ENCODE assay signal across 17 cellular contexts in the genomic region with DNA sequence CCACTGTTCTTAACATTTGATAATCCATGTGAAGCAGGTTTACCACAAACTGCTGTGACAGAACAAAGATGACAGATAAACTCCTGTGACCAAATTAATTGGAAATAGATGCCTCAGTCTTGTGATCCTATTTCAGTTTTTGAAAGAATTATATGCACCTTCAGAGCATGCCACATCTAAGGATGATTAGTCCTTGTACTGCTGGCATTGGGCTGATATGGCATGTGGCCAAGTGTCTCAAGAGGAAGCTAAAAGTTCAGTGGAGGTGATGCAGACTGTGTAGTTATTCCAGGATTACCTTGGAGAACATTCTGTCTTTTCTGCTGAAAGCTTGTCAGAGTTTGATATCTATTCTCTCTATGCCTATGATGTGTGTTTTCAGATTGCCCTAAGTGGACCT.
A peak's percentile ranks its signal among the peaks of the same experiment; 100 is the strongest.
DNase-seq lines count a peak whose midpoint lies in the region; ATAC-seq and TF ChIP-seq lines count a peak whose summit lies in the region.
"Had no signal": no experiment of that assay in that cellular context is flagged by ENCODE, and none has a peak within 500 bp of the region (broad histone marks: within the 10 kb centered on the region; RNA-seq: fewer than 3 reads in every experiment).

No MANE protein-coding gene starts in this region.

- ATAC-seq in psoas muscle: peak in 3 of 4 donors; percentile 78 to 93 (median 81)

- peaks cover 57 to 68% of the 10 kb centered on the region in 2 donors for H3K4me1 Mint-ChIP-seq in immature natural killer cell

- no peak overlapping the region for H3K4me3 Mint-ChIP-seq in immature natural killer cell
- H3K4me3 Mint-ChIP-seq: activated naive CD8-positive, alpha-beta T cell treated with anti-CD3 and anti-CD28 coated beads for 36 hours had no signal

- H3K4me1 ChIP-seq in psoas muscle: peaks cover 6% of the 10 kb centered on the region
- H3K4me1 ChIP-seq: Peyer's patch, sigmoid colon, tibial artery had no signal

- H3K9me3 ChIP-seq in MG63 (no peaks in the 10 kb centered on the region), psoas muscle (no peaks in the 10 kb centered on the region)
- H3K9me3 ChIP-seq: HAP-1, Peyer's patch, sigmoid colon, tibial artery had no signal

- peak overlapping the region in 3 of 6 donors; percentile 17 to 42 (median 35) for H3K27ac Mint-ChIP-seq in immature natural killer cell
- H3K27ac Mint-ChIP-seq: activated naive CD8-positive, alpha-beta T cell treated with anti-CD3 and anti-CD28 coated beads for 36 hours had no signal

- intact Hi-C loops in psoas muscle (cut with DNase I): no loop called here

- DNase-seq in DMS 273 (lab: John Stamatoyannopoulos, UW; ENCODE audit: unreplicated experiment): peak; percentile 53
- DNase-seq in DMS 273 treated with DMSO at 0.1 percent for 48 hours (lab: John Stamatoyannopoulos, UW): no peak
- DNase-seq in MG63: peak; percentile 28
- peak; percentile 44 for DNase-seq in astrocyte of the hippocampus (ENCODE audit: low read depth, low spot score)
- DNase-seq in psoas muscle: peak; percentile 27 to 71
- DNase-seq in stimulated activated CD8-positive, alpha-beta memory T cell treated with anti-CD3 and anti-CD28 coated beads, Interleukin-4, amount 100 ng/mL, for 48 hours: no peak
- no peak for DNase-seq in immature natural killer cell
- no peak for DNase-seq in activated T-cell treated with anti-CD3 and anti-CD28 coated beads, Interleukin-2, amount 50 U/mL, for 48 hours
- DNase-seq: activated naive CD8-positive, alpha-beta T cell treated with anti-CD3 and anti-CD28 coated beads for 36 hours; foreskin fibroblast; kidney; NCI-H1694 treated with DMSO at 0.1 percent for 48 hours; Peyer's patch; sigmoid colon had no signal

- H3K4me3 ChIP-seq in MG63 (no peak overlapping the region), psoas muscle (no peak overlapping the region)
- H3K4me3 ChIP-seq: HAP-1, Peyer's patch, sigmoid colon, tibial artery had no signal

- H3K27ac ChIP-seq in psoas muscle: no peak overlapping the region
- H3K27ac ChIP-seq: 22Rv1, Peyer's patch, sigmoid colon, tibial artery had no signal

- no peaks in the 10 kb centered on the region for H3K9me3 Mint-ChIP-seq in immature natural killer cell
- H3K9me3 Mint-ChIP-seq: activated naive CD8-positive, alpha-beta T cell treated with anti-CD3 and anti-CD28 coated beads for 36 hours had no signal

- H3K27me3 ChIP-seq in MG63 (no peaks in the 10 kb centered on the region), psoas muscle (ENCODE audit: insufficient read depth in 3 of 3, low read length in 2 of 3) (no peaks in the 10 kb centered on the region)
- H3K27me3 ChIP-seq: Peyer's patch, sigmoid colon, tibial artery had no signal

- no peaks in the 10 kb centered on the region for H3K36me3 ChIP-seq in MG63
- H3K36me3 ChIP-seq in psoas muscle (ENCODE audit: insufficient read depth in 1 of 2, low read depth in 1 of 2): no peaks in the 10 kb centered on the region
- H3K36me3 ChIP-seq: HAP-1, Peyer's patch, sigmoid colon, tibial artery had no signal

- no peaks in the 10 kb centered on the region for H3K27me3 Mint-ChIP-seq in immature natural killer cell (ENCODE audit: low read depth in 3 of 3)
- H3K27me3 Mint-ChIP-seq: activated naive CD8-positive, alpha-beta T cell treated with anti-CD3 and anti-CD28 coated beads for 36 hours had no signal

- H3K36me3 Mint-ChIP-seq in immature natural killer cell: no peaks in the 10 kb centered on the region

- TF ChIP-seq CTCF in psoas muscle (IDR thresholded peaks at IDR 0.05): no peak

Comparison
In these comparisons a context has a peak if more than half of its experiments do, and no peak if none do; other contexts are left out.
1. DNase-seq: peak in DMS 273 (single experiment), MG63 (single experiment), astrocyte of the hippocampus (single experiment) and psoas muscle (2 of 2); none in DMS 273 treated with DMSO at 0.1 percent for 48 hours (single experiment), stimulated activated CD8-positive, alpha-beta memory T cell treated with anti-CD3 and anti-CD28 coated beads, Interleukin-4, amount 100 ng/mL, for 48 hours (single experiment), immature natural killer cell (0 of 3) and activated T-cell treated with anti-CD3 and anti-CD28 coated beads, Interleukin-2, amount 50 U/mL, for 48 hours (0 of 2).